In genomic region chr1:32753532-32754281, GRCh38 we compare ENCODE assay signal across 8 cellular contexts. TPM values are rescaled to one million over a fixed set of nuclear protein-coding genes. Genes with fewer than 3 reads are reported as not detected.
DNase-seq lines count a peak whose midpoint lies in the region; ATAC-seq and TF ChIP-seq lines count a peak whose summit lies in the region.

No MANE protein-coding gene starts in this region.

- H3K4me1 Mint-ChIP-seq in neural crest cell, result peaks cover 19% of the 10 kb centered on the region

- peak overlapping the region in 3 of 5 donors; percentile 28 to 59 (median 53) for H3K9ac ChIP-seq in subcutaneous abdominal adipose tissue (ENCODE audit: low read length in 5 of 5)

- no peak for TF ChIP-seq CTCF in GM06990 (IDR thresholded peaks at IDR 0.05; ENCODE audit: insufficient read depth, low read length, poor library complexity, severe bottlenecking)
- TF ChIP-seq CTCF in fibroblast of the aortic adventitia (IDR thresholded peaks at IDR 0.05; ENCODE audit: insufficient read depth, low read length), result no peak
- TF ChIP-seq CTCF in neural crest cell (conservative IDR thresholded peaks at IDR 0.05), result no peak

- H3K4me3 ChIP-seq in GM06990 (replicated peaks; ENCODE audit: low read depth, low read length) (peak overlapping the region; percentile 49), fibroblast of the aortic adventitia (ENCODE audit: low read depth, low read length) (peak overlapping the region; percentile 71), subcutaneous abdominal adipose tissue (ENCODE audit: low read depth in 1 of 5, low read length in 5 of 5) (peak overlapping the region; percentile 52 to 76 (median 70))

- H3K9me3 Mint-ChIP-seq in neural crest cell, result no peaks in the 10 kb centered on the region

- ATAC-seq in HG03354 (IDR thresholded peaks at IDR 0.05; ENCODE audit: poor library complexity, severe bottlenecking, unreplicated experiment), result peak; percentile 67

- H3K27me3 ChIP-seq in GM06990 (replicated peaks; ENCODE audit: control insufficient read depth, insufficient read depth, low read length) (peaks cover 3% of the 10 kb centered on the region), subcutaneous abdominal adipose tissue (ENCODE audit: control insufficient read depth in 5 of 5, insufficient read depth in 4 of 5, low read length in 5 of 5) (no peaks in the 10 kb centered on the region)

- peaks cover 14% of the 10 kb centered on the region for H3K27me3 Mint-ChIP-seq in neural crest cell (ENCODE audit: low read depth)

- peak overlapping the region; percentile 92 for H3K4me3 Mint-ChIP-seq in neural crest cell

- H3K27ac ChIP-seq in subcutaneous abdominal adipose tissue (ENCODE audit: low read depth, low read length), result no peak overlapping the region

- H3K36me3 ChIP-seq in GM06990 (ENCODE audit: control insufficient read depth, insufficient read depth, low read length) (no peaks in the 10 kb centered on the region), subcutaneous abdominal adipose tissue (ENCODE audit: control insufficient read depth in 5 of 5, insufficient read depth in 5 of 5, low read length in 5 of 5) (peaks cover 0 to 2% (median 0%) of the 10 kb centered on the region in 5 donors)

- H3K36me3 Mint-ChIP-seq in neural crest cell (ENCODE audit: low read depth), result no peaks in the 10 kb centered on the region

- peak; percentile 72 for DNase-seq in GM06990 (ENCODE audit: extremely low read depth, insufficient read length)
- DNase-seq in RPMI7951 (ENCODE audit: low read depth), result peak; percentile 32
- peak; percentile 59 for DNase-seq in activated effector memory CD4-positive, alpha-beta T cell treated with Interleukin-2 at 50 U/mL for 16 hours
- peak; percentile 41 for DNase-seq in fibroblast of the aortic adventitia (ENCODE audit: low read depth)
- peak; percentile 77 for DNase-seq in neural crest cell (ENCODE audit: low read depth, low spot score)
- DNase-seq in GOT3 (lab: John Stamatoyannopoulos, UW), result no peak

- H3K27ac Mint-ChIP-seq in neural crest cell (ENCODE audit: unreplicated experiment), result no peak overlapping the region

- H3K9me3 ChIP-seq in subcutaneous abdominal adipose tissue (ENCODE audit: control insufficient read depth in 5 of 5, low read length in 5 of 5), result no peaks in the 10 kb centered on the region

- H3K4me1 ChIP-seq in subcutaneous abdominal adipose tissue (ENCODE audit: control insufficient read depth in 5 of 5, insufficient read depth in 5 of 5, low read length in 5 of 5), result peaks cover 5 to 17% (median 12%) of the 10 kb centered on the region in 5 donors

RNA-seq across cellular contexts. Expression of gene SYNC, which starts 51.1 kb away (rescaled TPM):
- total RNA-seq in RPMI7951 (2014; rRNA removed; shearing (Covaris generic)), result 20.5 and 21.5 TPM in 2 replicates
- 141 and 240 TPM in 2 replicates for total RNA-seq in fibroblast of the aortic adventitia (ENCODE audit: low replicate concordance)
- 0.12 TPM in 1 of 2 replicates, not detected in the other for total RNA-seq in neural crest cell

Comparison
In these comparisons a context has a peak if more than half of its experiments do, and no peak if none do; other contexts are left out.
1. RNA of gene SYNC, which starts 51.1 kb away (total RNA-seq): 141 to 240 TPM in fibroblast of the aortic adventitia and 20.5 to 21.5 TPM in RPMI7951; 0.12 TPM in neural crest cell; every median in the first group is over 10 times any median in the second.
2. Peak in every context shown above with its lines, with median percentiles within 50 percentile points of each other: H3K4me3 ChIP-seq.